Comparison of ENCODE assay signal across 7 cellular contexts in genomic region chr14:69611264-69612013, GRCh38. TPM values are rescaled to one million over a fixed set of nuclear protein-coding genes. Genes with fewer than 3 reads are reported as not detected.
A peak's percentile ranks its signal among the peaks of the same experiment; 100 is the strongest.
DNase-seq lines count a peak whose midpoint lies in the region; ATAC-seq and TF ChIP-seq lines count a peak whose summit lies in the region.

A gene with protein sequence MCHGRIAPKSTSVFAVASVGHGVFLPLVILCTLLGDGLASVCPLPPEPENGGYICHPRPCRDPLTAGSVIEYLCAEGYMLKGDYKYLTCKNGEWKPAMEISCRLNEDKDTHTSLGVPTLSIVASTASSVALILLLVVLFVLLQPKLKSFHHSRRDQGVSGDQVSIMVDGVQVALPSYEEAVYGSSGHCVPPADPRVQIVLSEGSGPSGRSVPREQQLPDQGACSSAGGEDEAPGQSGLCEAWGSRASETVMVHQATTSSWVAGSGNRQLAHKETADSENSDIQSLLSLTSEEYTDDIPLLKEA (plus strand): TSS chr14:69611596. CDS start chr14:69658593, 46,997 bp downstream.

- peaks cover 56% of the 10 kb centered on the region for H3K4me1 ChIP-seq in body of pancreas
- peaks cover 2% of the 10 kb centered on the region; the same call in 1 of the 2 replicates for H3K4me1 ChIP-seq in iPS DF 6.9 (ENCODE audit: control insufficient read depth, insufficient read depth, low read length)
- H3K4me1 ChIP-seq in gastrocnemius medialis = peaks cover 49% of the 10 kb centered on the region in 2 donors

- H3K27me3 ChIP-seq in body of pancreas = no peaks in the 10 kb centered on the region
- no peaks in the 10 kb centered on the region for H3K27me3 ChIP-seq in iPS DF 6.9 (ENCODE audit: control insufficient read depth, insufficient read depth, low read length)
- no peaks in the 10 kb centered on the region for H3K27me3 ChIP-seq in gastrocnemius medialis

- no peaks in the 10 kb centered on the region for H3K36me3 ChIP-seq in body of pancreas (replicated peaks in 1 of 2; ENCODE audit: insufficient read depth in 1 of 2, low read depth in 2 of 2)
- no peaks in the 10 kb centered on the region for H3K36me3 ChIP-seq in iPS DF 6.9 (ENCODE audit: control insufficient read depth, insufficient read depth, low read length)
- no peaks in the 10 kb centered on the region for H3K36me3 ChIP-seq in gastrocnemius medialis

- ATAC-seq in GM18517 (IDR thresholded peaks at IDR 0.05; ENCODE audit: unreplicated experiment) (peak; percentile 45), HG03039 (IDR thresholded peaks at IDR 0.05; ENCODE audit: unreplicated experiment) (peak; percentile 49), body of pancreas (peak; percentile 93), gastrocnemius medialis (peak; percentile 81 to 83)

- peak; percentile 55 to 76 (median 63) for TF ChIP-seq POLR2A in body of pancreas (IDR thresholded peaks at IDR 0.05)
- TF ChIP-seq POLR2A in gastrocnemius medialis (IDR thresholded peaks at IDR 0.05) = peak; percentile 78 to 83

- H3K27ac ChIP-seq in body of pancreas = peak within 1 kb of the TSS; percentile 73 to 99 (median 92)
- no peak within 1 kb of the TSS for H3K27ac ChIP-seq in iPS DF 6.9 (ENCODE audit: low read length)
- peak within 1 kb of the TSS; percentile 91 to 99 (median 96) for H3K27ac ChIP-seq in gastrocnemius medialis

- H3K9me3 ChIP-seq in body of pancreas (no peaks in the 10 kb centered on the region), iPS DF 6.9 (ENCODE audit: control insufficient read depth, insufficient read depth, low read length) (no peaks in the 10 kb centered on the region), gastrocnemius medialis (no peaks in the 10 kb centered on the region)

- intact Hi-C loops in body of pancreas (cut with DNase I) (loop anchor here (10.0 kb wide), 1 partner anchor 53 kb away; no protein-coding TSS in a partner anchor), gastrocnemius medialis (cut with DNase I; ENCODE audit: low total_unique reads) (loop anchor here (1.0 to 5.0 kb wide), 3 partner anchors 32 to 459 kb away; partner anchors contain the start of genes DCAF5 and SRSF5)

- 0% methylated on average over 7 to 55 of the region's 103 CpGs for WGBS in body of pancreas, 2 donors
- no CpG with 5 or more reads among the region's 103 CpGs for WGBS in iPS DF 6.9 (ENCODE audit: insufficient coverage, insufficient read length)

- DNase-seq in NCI-H2107 treated with DMSO at 0.1 percent for 48 hours (lab: John Stamatoyannopoulos, UW; ENCODE audit: unreplicated experiment) = peak; percentile 91
- peak; percentile 91 for DNase-seq in UCSD-AML1 (lab: John Stamatoyannopoulos, UW; ENCODE audit: unreplicated experiment)
- DNase-seq in body of pancreas = peak; percentile 90 to 94 (median 92)
- DNase-seq in iPS DF 6.9 (ENCODE audit: low read depth, low spot score) = no peak
- DNase-seq in gastrocnemius medialis = peak; percentile 81 to 88

- peak within 1 kb of the TSS; percentile 7 to 51 for H3K4me3 ChIP-seq in body of pancreas
- peak within 1 kb of the TSS; percentile 96 for H3K4me3 ChIP-seq in iPS DF 6.9 (ENCODE audit: low read length)
- peak within 1 kb of the TSS; percentile 54 to 89 (median 74) for H3K4me3 ChIP-seq in gastrocnemius medialis

- peak in 1 of 7 experiments; percentile 22 for TF ChIP-seq CTCF in body of pancreas (IDR thresholded peaks at IDR 0.05)
- no peak for TF ChIP-seq CTCF in gastrocnemius medialis (IDR thresholded peaks at IDR 0.05 in 4 of 5, conservative IDR thresholded peaks at IDR 0.05 in 1 of 5)

- in situ Hi-C loops in gastrocnemius medialis (cut with MboI; ENCODE audit: low sequenced_read_pairs in 4 of 4) = no loop called here

RNA-seq across cellular contexts. Expression of the gene that starts here (rescaled TPM):
- 10 to 100 TPM; 24.6 to 25.1 TPM for total RNA-seq in body of pancreas
- total RNA-seq in gastrocnemius medialis = 10 to 100 TPM; 11.9 to 26.3 (median 16.2) TPM

Comparison
In these comparisons a context has a peak if more than half of its experiments do, and no peak if none do; other contexts are left out.
1. H3K4me3 ChIP-seq: peak in every context shown above with its lines; median percentile 96 in iPS DF 6.9; 74 in gastrocnemius medialis; 29 in body of pancreas.